ENCODE assay signal across 22 cellular contexts in the genomic region with DNA sequence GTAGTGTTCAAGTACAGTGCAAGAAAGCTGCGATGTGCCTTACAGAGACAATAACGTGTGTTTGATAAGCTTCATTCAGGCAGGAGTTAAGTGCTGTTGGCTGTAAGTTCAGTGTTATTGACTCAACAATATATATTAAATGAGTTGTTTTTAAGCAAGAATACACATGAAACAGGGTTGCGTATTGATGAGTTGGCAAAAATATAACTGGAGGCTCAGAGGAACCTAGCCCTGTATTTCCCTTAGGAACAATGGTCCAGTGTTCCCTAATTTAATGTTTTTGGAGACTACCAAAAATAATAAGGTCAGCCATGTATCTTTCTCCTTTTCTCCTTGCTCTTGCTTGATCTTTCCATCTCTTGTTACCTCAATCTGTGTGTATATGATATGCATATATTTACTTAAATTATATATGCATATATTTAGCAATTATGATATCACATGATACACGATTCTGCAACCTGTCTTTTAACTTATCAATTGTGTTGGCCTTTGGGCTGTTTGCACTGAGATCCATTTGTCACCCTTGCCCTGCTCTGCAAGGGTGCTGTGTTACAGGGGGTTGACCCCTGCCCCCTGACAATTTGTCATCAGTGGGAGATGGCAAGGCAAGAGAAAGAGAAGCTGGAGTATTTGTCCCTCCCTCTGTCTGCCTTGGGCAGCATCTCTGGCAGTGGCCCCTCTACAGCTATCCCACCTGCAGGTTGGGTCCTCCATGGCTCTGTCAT.
"Had no signal": no experiment of that assay in that cellular context is flagged by ENCODE, and none has a peak within 500 bp of the region (broad histone marks: within the 10 kb centered on the region; RNA-seq: fewer than 3 reads in every experiment).

No MANE protein-coding gene starts in this region.

- DNase-seq: activated CD4-positive, alpha-beta memory T cell treated with anti-CD3 and anti-CD28 coated beads, Interleukin-2, amount 10 ng/mL, durations not matched to agents 7 days and 5 days; activated CD4-positive, alpha-beta T cell treated with anti-CD3 and anti-CD28 coated beads, Interleukin-2, amount 10 ng/mL, durations not matched to agents 7 days and 5 days; activated CD4-positive, CD25-positive, alpha-beta regulatory T cell; activated gamma-delta T cell treated with Interleukin-2 at 50 U/mL for 16 hours; activated naive CD4-positive, alpha-beta T cell treated with anti-CD3 and anti-CD28 coated beads, Interleukin-2, amount 10 ng/mL, durations not matched to agents 7 days and 5 days; activated naive CD8-positive, alpha-beta T cell treated with anti-CD3 and anti-CD28 coated beads for 36 hours; activated T-cell treated with anti-CD3 and anti-CD28 coated beads, Interleukin-2, amount 50 U/mL, for 72 hours; anterior cingulate cortex; cerebellar nuclear complex; Karpas-422; NCI-H1048; NCI-H1930; NCI-H2171; NCI-H2227 treated with DMSO at 0.1 percent for 48 hours; NCI-H446 treated with DMSO at 0.1 percent for 48 hours; NCI-H524 treated with DMSO at 0.1 percent for 48 hours; NCI-H748 treated with DMSO at 0.1 percent for 48 hours; SIG-M5; T-cell; T-helper 2 cell; T1000 had no signal

- FAIRE-seq: TTC549 had no signal

- ATAC-seq: activated T-cell treated with anti-CD3 and anti-CD28 coated beads, Interleukin-2, amount 50 U/mL, for 72 hours; T-cell had no signal
